Comparison of ENCODE assay signal across 1 cellular context in the genomic region with DNA sequence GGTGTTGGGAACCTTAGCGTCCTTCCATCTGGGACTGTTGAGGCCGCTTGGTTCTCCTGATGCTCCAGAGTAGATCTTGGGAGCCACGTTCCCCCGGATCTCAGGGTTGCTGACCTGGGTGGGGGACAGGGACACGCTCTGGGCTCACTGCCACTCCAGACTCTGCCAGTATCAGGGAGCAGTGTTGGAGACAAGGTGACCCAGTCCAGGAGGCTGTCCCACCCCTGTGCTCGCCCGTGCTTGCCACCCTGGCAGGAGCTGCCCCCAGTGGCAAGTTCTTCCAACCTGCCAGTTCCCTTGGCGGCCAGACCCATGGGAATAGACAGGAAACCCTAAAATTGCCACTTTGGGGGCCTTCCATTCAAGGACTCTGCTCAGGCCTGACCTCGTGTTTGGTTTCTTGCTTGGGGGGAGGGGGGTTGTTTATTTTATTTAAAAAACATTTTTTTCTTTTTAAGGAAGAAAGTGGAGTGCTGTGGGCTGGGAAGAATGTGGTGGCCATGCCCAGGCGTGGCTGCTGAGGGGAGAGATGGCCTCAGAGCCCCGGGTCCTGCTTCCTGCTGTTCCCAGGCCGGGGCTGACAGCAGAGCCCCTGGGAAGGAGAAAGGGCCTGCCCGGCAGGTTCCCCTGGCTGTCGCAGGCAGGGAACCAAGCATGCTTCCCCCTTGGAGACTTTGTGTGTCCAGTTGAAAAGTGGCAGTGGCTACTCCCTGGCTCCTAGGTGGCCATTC.
TF ChIP-seq lines count a peak whose summit lies in the region.

No MANE protein-coding gene starts in this region.

TF ChIP-seq in HepG2, 621 proteins besides CTCF, POLR2A, EP300 and RAD21:
- no peak for TF ChIP-seq CREB1 (IDR thresholded peaks at IDR 0.05)
- TF ChIP-seq CREB1 (CRISPR knock-in tag; IDR thresholded peaks at IDR 0.05): no peak
- no peak for TF ChIP-seq ATF7 (IDR thresholded peaks at IDR 0.05)
- no peak for TF ChIP-seq ATF7 (CRISPR knock-in tag; IDR thresholded peaks at IDR 0.05)
- TF ChIP-seq, protein P1, sequence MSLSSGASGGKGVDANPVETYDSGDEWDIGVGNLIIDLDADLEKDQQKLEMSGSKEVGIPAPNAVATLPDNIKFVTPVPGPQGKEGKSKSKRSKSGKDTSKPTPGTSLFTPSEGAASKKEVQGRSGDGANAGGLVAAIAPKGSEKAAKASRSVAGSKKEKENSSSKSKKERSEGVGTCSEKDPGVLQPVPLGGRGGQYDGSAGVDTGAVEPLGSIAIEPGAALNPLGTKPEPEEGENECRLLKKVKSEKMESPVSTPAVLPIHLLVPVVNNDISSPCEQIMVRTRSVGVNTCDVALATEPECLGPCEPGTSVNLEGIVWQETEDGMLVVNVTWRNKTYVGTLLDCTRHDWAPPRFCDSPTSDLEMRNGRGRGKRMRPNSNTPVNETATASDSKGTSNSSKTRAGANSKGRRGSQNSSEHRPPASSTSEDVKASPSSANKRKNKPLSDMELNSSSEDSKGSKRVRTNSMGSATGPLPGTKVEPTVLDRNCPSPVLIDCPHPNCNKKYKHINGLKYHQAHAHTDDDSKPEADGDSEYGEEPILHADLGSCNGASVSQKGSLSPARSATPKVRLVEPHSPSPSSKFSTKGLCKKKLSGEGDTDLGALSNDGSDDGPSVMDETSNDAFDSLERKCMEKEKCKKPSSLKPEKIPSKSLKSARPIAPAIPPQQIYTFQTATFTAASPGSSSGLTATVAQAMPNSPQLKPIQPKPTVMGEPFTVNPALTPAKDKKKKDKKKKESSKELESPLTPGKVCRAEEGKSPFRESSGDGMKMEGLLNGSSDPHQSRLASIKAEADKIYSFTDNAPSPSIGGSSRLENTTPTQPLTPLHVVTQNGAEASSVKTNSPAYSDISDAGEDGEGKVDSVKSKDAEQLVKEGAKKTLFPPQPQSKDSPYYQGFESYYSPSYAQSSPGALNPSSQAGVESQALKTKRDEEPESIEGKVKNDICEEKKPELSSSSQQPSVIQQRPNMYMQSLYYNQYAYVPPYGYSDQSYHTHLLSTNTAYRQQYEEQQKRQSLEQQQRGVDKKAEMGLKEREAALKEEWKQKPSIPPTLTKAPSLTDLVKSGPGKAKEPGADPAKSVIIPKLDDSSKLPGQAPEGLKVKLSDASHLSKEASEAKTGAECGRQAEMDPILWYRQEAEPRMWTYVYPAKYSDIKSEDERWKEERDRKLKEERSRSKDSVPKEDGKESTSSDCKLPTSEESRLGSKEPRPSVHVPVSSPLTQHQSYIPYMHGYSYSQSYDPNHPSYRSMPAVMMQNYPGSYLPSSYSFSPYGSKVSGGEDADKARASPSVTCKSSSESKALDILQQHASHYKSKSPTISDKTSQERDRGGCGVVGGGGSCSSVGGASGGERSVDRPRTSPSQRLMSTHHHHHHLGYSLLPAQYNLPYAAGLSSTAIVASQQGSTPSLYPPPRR (CRISPR knock-in tag; IDR thresholded peaks at IDR 0.05; ENCODE audit: borderline replicate concordance): no peak
- no peak for TF ChIP-seq NBN (conservative IDR thresholded peaks at IDR 0.05)
- no peak for TF ChIP-seq ZFAT (CRISPR knock-in tag; conservative IDR thresholded peaks at IDR 0.05)
- TF ChIP-seq, protein P2, sequence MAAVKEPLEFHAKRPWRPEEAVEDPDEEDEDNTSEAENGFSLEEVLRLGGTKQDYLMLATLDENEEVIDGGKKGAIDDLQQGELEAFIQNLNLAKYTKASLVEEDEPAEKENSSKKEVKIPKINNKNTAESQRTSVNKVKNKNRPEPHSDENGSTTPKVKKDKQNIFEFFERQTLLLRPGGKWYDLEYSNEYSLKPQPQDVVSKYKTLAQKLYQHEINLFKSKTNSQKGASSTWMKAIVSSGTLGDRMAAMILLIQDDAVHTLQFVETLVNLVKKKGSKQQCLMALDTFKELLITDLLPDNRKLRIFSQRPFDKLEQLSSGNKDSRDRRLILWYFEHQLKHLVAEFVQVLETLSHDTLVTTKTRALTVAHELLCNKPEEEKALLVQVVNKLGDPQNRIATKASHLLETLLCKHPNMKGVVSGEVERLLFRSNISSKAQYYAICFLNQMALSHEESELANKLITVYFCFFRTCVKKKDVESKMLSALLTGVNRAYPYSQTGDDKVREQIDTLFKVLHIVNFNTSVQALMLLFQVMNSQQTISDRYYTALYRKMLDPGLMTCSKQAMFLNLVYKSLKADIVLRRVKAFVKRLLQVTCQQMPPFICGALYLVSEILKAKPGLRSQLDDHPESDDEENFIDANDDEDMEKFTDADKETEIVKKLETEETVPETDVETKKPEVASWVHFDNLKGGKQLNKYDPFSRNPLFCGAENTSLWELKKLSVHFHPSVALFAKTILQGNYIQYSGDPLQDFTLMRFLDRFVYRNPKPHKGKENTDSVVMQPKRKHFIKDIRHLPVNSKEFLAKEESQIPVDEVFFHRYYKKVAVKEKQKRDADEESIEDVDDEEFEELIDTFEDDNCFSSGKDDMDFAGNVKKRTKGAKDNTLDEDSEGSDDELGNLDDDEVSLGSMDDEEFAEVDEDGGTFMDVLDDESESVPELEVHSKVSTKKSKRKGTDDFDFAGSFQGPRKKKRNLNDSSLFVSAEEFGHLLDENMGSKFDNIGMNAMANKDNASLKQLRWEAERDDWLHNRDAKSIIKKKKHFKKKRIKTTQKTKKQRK (IDR thresholded peaks at IDR 0.05; ENCODE audit: low read length): no peak
- TF ChIP-seq ZBTB1 (CRISPR knock-in tag; IDR thresholded peaks at IDR 0.05; ENCODE audit: borderline replicate concordance): no peak
- TF ChIP-seq DR1 (CRISPR knock-in tag; IDR thresholded peaks at IDR 0.05): no peak
TF ChIP-seq in HepG2: peak in this region for 0.
